ENCODE assay signal across 27 cellular contexts in genomic region chr10:16942361-16943078, GRCh38.
DNase-seq lines count a peak whose midpoint lies in the region; ATAC-seq and TF ChIP-seq lines count a peak whose summit lies in the region.
"Had no signal": no experiment of that assay in that cellular context is flagged by ENCODE, and none has a peak within 500 bp of the region (broad histone marks: within the 10 kb centered on the region; RNA-seq: fewer than 3 reads in every experiment).

No MANE protein-coding gene starts in this region.

- DNase-seq in CD14-positive monocyte (ENCODE audit: low spot score): no peak
- peak; percentile 14 for DNase-seq in M059J (ENCODE audit: low read depth)
- no peak for DNase-seq in endothelial cell (ENCODE audit: low spot score)
- no peak for DNase-seq in activated CD4-positive, alpha-beta memory T cell treated with anti-CD3 and anti-CD28 coated beads for 36 hours
- DNase-seq: activated CD4-positive, alpha-beta T cell treated with anti-CD3 and anti-CD28 coated beads for 4 hours; activated CD8-positive, alpha-beta memory T cell treated with anti-CD3 and anti-CD28 coated beads for 24 hours; activated effector memory CD4-positive, alpha-beta T cell treated with Interleukin-2 at 50 U/mL for 16 hours; activated naive CD8-positive, alpha-beta T cell treated with anti-CD3 and anti-CD28 coated beads for 36 hours; central memory CD4-positive, alpha-beta T cell; dermis blood vessel endothelial cell; GOT3; left lung; NCI-H1105 treated with DMSO at 0.1 percent for 48 hours; NCI-H1930; NCI-H2227 treated with DMSO at 0.1 percent for 48 hours; NCI-H69; RPMI8226; stimulated activated CD4-positive, alpha-beta T cell treated with anti-CD3 and anti-CD28 coated beads, Interleukin-1b, Interleukin-23, amount 100 ng/mL, for 48 hours; tibial artery had no signal

- ATAC-seq in HG02642 (IDR thresholded peaks at IDR 0.05; ENCODE audit: poor library complexity, unreplicated experiment) (no peak), HG03159 (IDR thresholded peaks at IDR 0.05; ENCODE audit: unreplicated experiment) (no peak)
- ATAC-seq: left lung had no signal

- H3K9me3 Mint-ChIP-seq in CD14-positive monocyte: peaks cover 0 to 1% (median 0%) of the 10 kb centered on the region in 7 donors
- H3K9me3 Mint-ChIP-seq in endothelial cell (ENCODE audit: unreplicated experiment): no peaks in the 10 kb centered on the region
- H3K9me3 Mint-ChIP-seq in activated CD4-positive, alpha-beta memory T cell treated with anti-CD3 and anti-CD28 coated beads for 36 hours: no peaks in the 10 kb centered on the region
- H3K9me3 Mint-ChIP-seq: activated naive CD8-positive, alpha-beta T cell treated with anti-CD3 and anti-CD28 coated beads for 36 hours; T-helper 1 cell treated with Interleukin-12 subunit alpha and Interleukin-12 subunit beta and Interleukin-4 antibody, amounts not matched to agents 30 μg/mL and 1 μg/mL, for 36 hours had no signal

- no peak overlapping the region for H3K4me3 ChIP-seq in skin epidermis
- H3K4me3 ChIP-seq: left lung, SJSA1, tibial artery had no signal

- TF ChIP-seq CTCF in CD14-positive monocyte (IDR thresholded peaks at IDR 0.05) (no peak), endothelial cell (IDR thresholded peaks at IDR 0.05; ENCODE audit: unreplicated experiment) (no peak)

- peak overlapping the region in 13 of 21 experiments; percentile 34 to 73 (median 52) for H3K27ac ChIP-seq in skin epidermis
- H3K27ac ChIP-seq: C4-2B, left lung, neutrophil, SJSA1, VCaP had no signal

- CTCF ChIA-PET in activated CD4-positive, alpha-beta memory T cell treated with anti-CD3 and anti-CD28 coated beads for 36 hours (lab: Charles Lee): no interaction called here

- peaks cover 1 to 2% (median 1%) of the 10 kb centered on the region in 3 donors for H3K27me3 Mint-ChIP-seq in CD14-positive monocyte (ENCODE audit: low read depth in 3 of 3)
- H3K27me3 Mint-ChIP-seq in endothelial cell (ENCODE audit: unreplicated experiment): peaks cover 4% of the 10 kb centered on the region
- H3K27me3 Mint-ChIP-seq in activated CD4-positive, alpha-beta memory T cell treated with anti-CD3 and anti-CD28 coated beads for 36 hours: no peaks in the 10 kb centered on the region
- H3K27me3 Mint-ChIP-seq: activated naive CD8-positive, alpha-beta T cell treated with anti-CD3 and anti-CD28 coated beads for 36 hours had no signal

- intact Hi-C loops in CD14-positive monocyte (cut with micrococcal nuclease): no loop called here
- intact Hi-C loops in activated CD4-positive, alpha-beta memory T cell treated with anti-CD3 and anti-CD28 coated beads for 36 hours (cut with micrococcal nuclease): no loop called here

- POLR2A ChIA-PET in activated CD4-positive, alpha-beta memory T cell treated with anti-CD3 and anti-CD28 coated beads for 36 hours (lab: Charles Lee): no interaction called here

- peaks cover 24% of the 10 kb centered on the region for H3K4me1 Mint-ChIP-seq in CD14-positive monocyte
- peaks cover 15% of the 10 kb centered on the region for H3K4me1 Mint-ChIP-seq in endothelial cell (ENCODE audit: unreplicated experiment)
- H3K4me1 Mint-ChIP-seq in activated CD4-positive, alpha-beta memory T cell treated with anti-CD3 and anti-CD28 coated beads for 36 hours (ENCODE audit: low read depth): peaks cover 6% of the 10 kb centered on the region

- H3K27ac Mint-ChIP-seq in CD14-positive monocyte: peak overlapping the region in 4 of 7 donors; percentile 13 to 45 (median 34)
- H3K27ac Mint-ChIP-seq in endothelial cell (ENCODE audit: unreplicated experiment): peak overlapping the region; percentile 25
- no peak overlapping the region for H3K27ac Mint-ChIP-seq in activated CD4-positive, alpha-beta memory T cell treated with anti-CD3 and anti-CD28 coated beads for 36 hours
- H3K27ac Mint-ChIP-seq: activated naive CD8-positive, alpha-beta T cell treated with anti-CD3 and anti-CD28 coated beads for 36 hours; T-helper 1 cell treated with Interleukin-12 subunit alpha and Interleukin-12 subunit beta and Interleukin-4 antibody, amounts not matched to agents 30 μg/mL and 1 μg/mL, for 36 hours had no signal

- no peaks in the 10 kb centered on the region for H3K36me3 Mint-ChIP-seq in CD14-positive monocyte
- H3K36me3 Mint-ChIP-seq in endothelial cell (ENCODE audit: low read depth, unreplicated experiment): peaks cover 4% of the 10 kb centered on the region
- H3K36me3 Mint-ChIP-seq in activated CD4-positive, alpha-beta memory T cell treated with anti-CD3 and anti-CD28 coated beads for 36 hours: peaks cover 1% of the 10 kb centered on the region

- H3K4me3 Mint-ChIP-seq in CD14-positive monocyte (no peak overlapping the region), endothelial cell (ENCODE audit: unreplicated experiment) (no peak overlapping the region)
- H3K4me3 Mint-ChIP-seq in activated CD4-positive, alpha-beta memory T cell treated with anti-CD3 and anti-CD28 coated beads for 36 hours: no peak overlapping the region
- H3K4me3 Mint-ChIP-seq: activated naive CD8-positive, alpha-beta T cell treated with anti-CD3 and anti-CD28 coated beads for 36 hours; T-helper 1 cell treated with Interleukin-12 subunit alpha and Interleukin-12 subunit beta and Interleukin-4 antibody, amounts not matched to agents 30 μg/mL and 1 μg/mL, for 36 hours had no signal
